ENCODE assay signal across 9 cellular contexts in the genomic region with DNA sequence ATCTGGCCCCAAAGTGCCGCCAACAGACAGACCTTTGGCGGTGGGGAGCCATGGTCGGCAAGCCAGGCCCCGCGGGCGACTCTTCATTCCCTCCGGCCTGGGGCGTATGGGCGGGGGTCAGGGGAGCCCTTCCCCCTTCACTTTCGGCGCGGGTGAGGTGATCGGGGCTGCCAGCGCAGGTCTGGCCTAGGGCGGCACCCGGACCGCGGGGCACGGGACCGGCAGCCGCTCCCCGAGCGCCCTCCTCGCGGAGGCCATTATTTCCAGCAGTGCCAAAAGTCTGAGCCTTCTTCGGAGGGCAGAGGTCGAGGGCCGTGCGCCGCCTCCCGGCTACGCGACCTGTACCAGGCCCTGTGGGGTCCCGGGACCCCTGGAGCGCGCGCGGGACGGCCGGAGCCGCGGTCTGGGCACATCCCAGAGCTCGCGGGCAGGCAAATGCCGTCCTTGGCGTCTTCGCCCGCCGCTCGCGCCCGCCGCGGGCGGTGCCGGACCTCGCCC. TPM values are rescaled to one million over a fixed set of nuclear protein-coding genes. Genes with fewer than 3 reads are reported as not detected.
DNase-seq lines count a peak whose midpoint lies in the region; ATAC-seq and TF ChIP-seq lines count a peak whose summit lies in the region.
"Had no signal": no experiment of that assay in that cellular context is flagged by ENCODE, and none has a peak within 500 bp of the region (broad histone marks: within the 10 kb centered on the region; RNA-seq: fewer than 3 reads in every experiment).

No MANE protein-coding gene starts in this region.

- H3K27ac Mint-ChIP-seq in neural crest cell (ENCODE audit: unreplicated experiment): peak overlapping the region; percentile 96

- H3K79me2 ChIP-seq in fibroblast of lung (ENCODE audit: control insufficient read depth, insufficient read depth, low read length): peaks cover 34% of the 10 kb centered on the region

- WGBS in aorta, 2 donors: 0% methylated on average over 56 to 57 of the region's 57 CpGs

- no peaks in the 10 kb centered on the region for H3K27me3 ChIP-seq in fibroblast of lung (ENCODE audit: control insufficient read depth, insufficient read depth, low read length)
- H3K27me3 ChIP-seq in aorta (ENCODE audit: control insufficient read depth in 1 of 2, insufficient read depth in 2 of 2, low read length in 1 of 2): no peaks in the 10 kb centered on the region

- no peaks in the 10 kb centered on the region for H3K36me3 ChIP-seq in fibroblast of lung (ENCODE audit: control insufficient read depth, insufficient read depth, low read length)
- no peaks in the 10 kb centered on the region for H3K36me3 ChIP-seq in aorta (ENCODE audit: control insufficient read depth in 1 of 2, insufficient read depth in 2 of 2, low read length in 1 of 2)

- H3K4me2 ChIP-seq in fibroblast of lung (ENCODE audit: extremely low read depth, insufficient read depth, low read length): peak overlapping the region; percentile 92

- peak; percentile 23 for ATAC-seq in GM21529 (IDR thresholded peaks at IDR 0.05; ENCODE audit: unreplicated experiment)
- ATAC-seq in aorta (ENCODE audit: low FRiP score): peak; percentile 55

- no peak for TF ChIP-seq CTCF in GM10266 (IDR thresholded peaks at IDR 0.05; ENCODE audit: control insufficient read depth, insufficient read depth, low read depth, missing control alignments)
- TF ChIP-seq CTCF in fibroblast of lung (conservative IDR thresholded peaks at IDR 0.05 in 1 of 2, IDR thresholded peaks at IDR 0.05 in 1 of 2; ENCODE audit: low read depth in 1 of 2, low read length in 2 of 2): no peak
- no peak for TF ChIP-seq CTCF in neural crest cell (conservative IDR thresholded peaks at IDR 0.05)

- peaks cover under 1% of the 10 kb centered on the region for H3K36me3 Mint-ChIP-seq in neural crest cell (ENCODE audit: low read depth)

- peak overlapping the region; percentile 92 for H3K27ac ChIP-seq in fibroblast of lung (ENCODE audit: insufficient read depth, low read length)
- H3K27ac ChIP-seq in aorta (ENCODE audit: low read depth in 1 of 2, low read length in 2 of 2): peak overlapping the region; percentile 43 to 79

- intact Hi-C loops in aorta (cut with DNase I): loop anchor here in 1 of 2 donors (10.0 kb wide), 1 partner anchor 192 kb away; no protein-coding TSS in a partner anchor

- peaks cover 9% of the 10 kb centered on the region for H3K4me1 Mint-ChIP-seq in neural crest cell

- H3K9me3 Mint-ChIP-seq in neural crest cell: no peaks in the 10 kb centered on the region

- H3K9ac ChIP-seq in fibroblast of lung (ENCODE audit: insufficient read depth, low read length): peak overlapping the region; percentile 91

- H3K27me3 Mint-ChIP-seq in neural crest cell (ENCODE audit: low read depth): no peaks in the 10 kb centered on the region

- H2AFZ ChIP-seq in fibroblast of lung (ENCODE audit: low read length): peak overlapping the region; percentile 70

- H3K9me3 ChIP-seq in fibroblast of lung (ENCODE audit: control insufficient read depth, insufficient read depth, low read depth, low read length): no peaks in the 10 kb centered on the region
- no peaks in the 10 kb centered on the region for H3K9me3 ChIP-seq in aorta (ENCODE audit: control insufficient read depth, low read length)

- peak overlapping the region; percentile 74 to 91 (median 78) for H3K4me3 ChIP-seq in fibroblast of lung (replicated peaks in 1 of 4; ENCODE audit: control extremely low read depth in 1 of 4, insufficient read depth in 1 of 4, low read depth in 3 of 4, low read length in 4 of 4)
- peak overlapping the region; percentile 76 to 83 for H3K4me3 ChIP-seq in aorta (ENCODE audit: low read length in 2 of 2)

- H3K4me3 Mint-ChIP-seq in neural crest cell: peak overlapping the region; percentile 94

- no peaks in the 10 kb centered on the region for H4K20me1 ChIP-seq in fibroblast of lung (ENCODE audit: control insufficient read depth, extremely low read depth, insufficient read depth, low read length)

- DNase-seq in GM10266 (ENCODE audit: extremely low spot score): peak; percentile 29
- DNase-seq in HuH-7 (ENCODE audit: low spot score): peak; percentile 15
- DNase-seq in activated CD8-positive, alpha-beta memory T cell treated with anti-CD3 and anti-CD28 coated beads, Interleukin-2, amount 50 U/mL, for 4 hours: peak; percentile 54
- DNase-seq in fibroblast of lung (ENCODE audit: low read depth in 2 of 2): peak in 1 of 2 donors; percentile 29
- no peak for DNase-seq in neural crest cell (ENCODE audit: low read depth, low spot score)
- DNase-seq in aorta: peak in 1 of 2 donors; percentile 85
- no peak for DNase-seq in DMS79 (lab: John Stamatoyannopoulos, UW)

- no peaks in the 10 kb centered on the region for H3K4me1 ChIP-seq in fibroblast of lung (ENCODE audit: control insufficient read depth, extremely low read depth, insufficient read depth, low read length)
- H3K4me1 ChIP-seq in aorta (ENCODE audit: control insufficient read depth in 1 of 2, insufficient read depth in 2 of 2, low read length in 2 of 2): no peaks in the 10 kb centered on the region

RNA-seq across cellular contexts. Expression of a gene that starts 0.6 kb away (rescaled TPM):
- total RNA-seq in fibroblast of lung (13.6 and 28.4 TPM in 2 replicates), neural crest cell (20.2 and 21.4 TPM in 2 replicates), aorta (10 to 100 TPM; 31.7 to 42.3 TPM)
- polyA plus RNA-seq in fibroblast of lung (13.4 and 13.8 TPM in 2 replicates), aorta (10 to 100 TPM in 1 of 2 donors, 1 to 10 TPM in 1; 6.3 to 13.3 TPM)
- 7.6 and 8.0 TPM in 2 replicates for polyA plus RNA-seq in fibroblast of lung (2012)
- 7.5 and 32.5 TPM in 2 replicates for polyA minus RNA-seq in fibroblast of lung (ENCODE audit: low replicate concordance)

RNA-seq across cellular contexts. Expression of a gene that starts 28.5 kb away (rescaled TPM):
- total RNA-seq in fibroblast of lung: not detected in 2 replicates
- not detected in 2 replicates for polyA plus RNA-seq in fibroblast of lung
- not detected in 2 replicates for polyA plus RNA-seq in fibroblast of lung (2012)
- not detected in 2 replicates for polyA minus RNA-seq in fibroblast of lung (ENCODE audit: low replicate concordance)
- not detected in 2 replicates for total RNA-seq in neural crest cell
- total RNA-seq in aorta: not detected
- not detected for polyA plus RNA-seq in aorta
- total RNA-seq: glomerular endothelial cell had no signal

Comparison
In these comparisons a context has a peak if more than half of its experiments do, and no peak if none do; other contexts are left out.
1. DNase-seq: peak in GM10266 (single experiment), HuH-7 (single experiment) and activated CD8-positive, alpha-beta memory T cell treated with anti-CD3 and anti-CD28 coated beads, Interleukin-2, amount 50 U/mL, for 4 hours (single experiment); none in neural crest cell (single experiment) and DMS79 (single experiment).